8 cellular contexts compared by ENCODE assay signal in genomic region chr11:123235117-123235686, GRCh38. TPM values are rescaled to one million over a fixed set of nuclear protein-coding genes. Genes with fewer than 3 reads are reported as not detected.
DNase-seq lines count a peak whose midpoint lies in the region; ATAC-seq and TF ChIP-seq lines count a peak whose summit lies in the region.

No MANE protein-coding gene starts in this region.

- peaks cover 13% of the 10 kb centered on the region for H3K27me3 ChIP-seq in OCI-LY3 (ENCODE audit: low read depth, low read length)
- no peaks in the 10 kb centered on the region for H3K27me3 ChIP-seq in lower lobe of right lung (ENCODE audit: low read depth)

- H3K4me1 ChIP-seq in OCI-LY3 (ENCODE audit: low read length), result peaks cover 4% of the 10 kb centered on the region; the same call in 1 of the 2 replicates
- H3K4me1 ChIP-seq in lower lobe of right lung, result peaks cover 8% of the 10 kb centered on the region

- no peak for ATAC-seq in activated naive CD8-positive, alpha-beta T cell treated with anti-CD3 and anti-CD28 coated beads, Interleukin-2, amount 50 U/mL, for 24 hours
- peak in 1 of 2 donors; percentile 24 for ATAC-seq in lower lobe of right lung
- ATAC-seq in HG02870 (IDR thresholded peaks at IDR 0.05; ENCODE audit: unreplicated experiment), result no peak

- H3K9me3 ChIP-seq in OCI-LY3 (ENCODE audit: insufficient read depth, low read length) (no peaks in the 10 kb centered on the region), lower lobe of right lung (no peaks in the 10 kb centered on the region)

- H3K27me3 Mint-ChIP-seq in activated naive CD8-positive, alpha-beta T cell treated with anti-CD3 and anti-CD28 coated beads, Interleukin-2, amount 50 U/mL, for 24 hours, result no peaks in the 10 kb centered on the region

- H3K27ac ChIP-seq in OCI-LY3 (ENCODE audit: low read length), result no peak overlapping the region
- H3K27ac ChIP-seq in lower lobe of right lung, result no peak overlapping the region

- TF ChIP-seq CTCF in GM10266 (IDR thresholded peaks at IDR 0.05; ENCODE audit: control insufficient read depth, insufficient read depth, low read depth, missing control alignments), result peak; percentile 6
- peak; percentile 35 for TF ChIP-seq CTCF in OCI-LY3 (IDR thresholded peaks at IDR 0.05; ENCODE audit: low read depth, low read length)
- peak; percentile 36 for TF ChIP-seq CTCF in lower lobe of right lung (IDR thresholded peaks at IDR 0.05)

- no peaks in the 10 kb centered on the region for H3K36me3 Mint-ChIP-seq in activated naive CD8-positive, alpha-beta T cell treated with anti-CD3 and anti-CD28 coated beads, Interleukin-2, amount 50 U/mL, for 24 hours (ENCODE audit: low read depth)

- no peak overlapping the region for H3K27ac Mint-ChIP-seq in activated naive CD8-positive, alpha-beta T cell treated with anti-CD3 and anti-CD28 coated beads, Interleukin-2, amount 50 U/mL, for 24 hours

- DNase-seq in GM10266 (ENCODE audit: extremely low spot score) (no peak), lower lobe of right lung (peak; percentile 55), NCI-H2029 (lab: John Stamatoyannopoulos, UW) (no peak), NCI-H510A treated with DMSO at 0.1 percent for 48 hours (lab: John Stamatoyannopoulos, UW) (no peak)
- peak; percentile 42 for DNase-seq in activated naive CD8-positive, alpha-beta T cell treated with anti-CD3 and anti-CD28 coated beads, Interleukin-2, amount 50 U/mL, for 24 hours
- DNase-seq in stimulated activated naive CD4-positive, alpha-beta T cell (lab: John Stamatoyannopoulos, UW), result peak in 5 of 6 experiments; percentile 12 to 49 (median 25)

- H3K9me3 Mint-ChIP-seq in activated naive CD8-positive, alpha-beta T cell treated with anti-CD3 and anti-CD28 coated beads, Interleukin-2, amount 50 U/mL, for 24 hours, result no peaks in the 10 kb centered on the region

- H3K4me1 Mint-ChIP-seq in activated naive CD8-positive, alpha-beta T cell treated with anti-CD3 and anti-CD28 coated beads, Interleukin-2, amount 50 U/mL, for 24 hours, result peaks cover 21% of the 10 kb centered on the region

- H2AFZ ChIP-seq in OCI-LY3 (ENCODE audit: low read depth, low read length), result no peak overlapping the region

- no peaks in the 10 kb centered on the region for H4K20me1 ChIP-seq in OCI-LY3 (ENCODE audit: insufficient read depth, low read length)

- intact Hi-C loops in lower lobe of right lung (cut with DNase I), result no loop called here

- no peak overlapping the region for H3K9ac ChIP-seq in OCI-LY3 (ENCODE audit: low read length)

- no peak overlapping the region for H3K4me3 ChIP-seq in OCI-LY3 (ENCODE audit: low read length)
- no peak overlapping the region for H3K4me3 ChIP-seq in lower lobe of right lung

- no peaks in the 10 kb centered on the region for H3K79me2 ChIP-seq in OCI-LY3 (ENCODE audit: low read length)

- no peak overlapping the region for H3K4me3 Mint-ChIP-seq in activated naive CD8-positive, alpha-beta T cell treated with anti-CD3 and anti-CD28 coated beads, Interleukin-2, amount 50 U/mL, for 24 hours

- H3K36me3 ChIP-seq in OCI-LY3 (replicated peaks; ENCODE audit: low read depth, low read length), result no peaks in the 10 kb centered on the region
- H3K36me3 ChIP-seq in lower lobe of right lung, result no peaks in the 10 kb centered on the region

- no peak overlapping the region for H3K4me2 ChIP-seq in OCI-LY3 (ENCODE audit: low read length)

RNA-seq across cellular contexts. Expression of gene CLMP, which starts 40.2 kb away (rescaled TPM):
- 15.1 TPM for total RNA-seq in lower lobe of right lung

Comparison
In these comparisons a context has a peak if more than half of its experiments do, and no peak if none do; other contexts are left out.
1. DNase-seq: peak in activated naive CD8-positive, alpha-beta T cell treated with anti-CD3 and anti-CD28 coated beads, Interleukin-2, amount 50 U/mL, for 24 hours (single experiment), lower lobe of right lung (single experiment) and stimulated activated naive CD4-positive, alpha-beta T cell (5 of 6); none in GM10266 (single experiment), NCI-H2029 (single experiment) and NCI-H510A treated with DMSO at 0.1 percent for 48 hours (single experiment).
2. Peak in every context shown above with its lines, with median percentiles within 50 percentile points of each other: CTCF ChIP-seq.